Comparison of ENCODE assay signal across 31 cellular contexts in genomic region chr3:142915636-142916035, GRCh38. TPM values are rescaled to one million over a fixed set of nuclear protein-coding genes. Genes with fewer than 3 reads are reported as not detected.
"Had no signal": no experiment of that assay in that cellular context is flagged by ENCODE, and none has a peak within 500 bp of the region (broad histone marks: within the 10 kb centered on the region; RNA-seq: fewer than 3 reads in every experiment).

No MANE protein-coding gene starts in this region.

- H3K4me3 ChIP-seq: left ventricle myocardium inferior, lung, neural progenitor cell, right atrium auricular region, right lobe of liver, smooth muscle cell, tibial nerve, upper lobe of left lung, vagina had no signal

- H3K27me3 ChIP-seq: neural progenitor cell, neutrophil, right atrium auricular region, right lobe of liver, tibial nerve, upper lobe of left lung, vagina had no signal

- H3K36me3 Mint-ChIP-seq: mesothelial cell of epicardium; naive B cell; natural killer cell; neural progenitor cell; stimulated activated memory B cell treated with anti-CD40 and anti-IgM and Interleukin-4, amounts not matched to agents 10 μg/mL and 1 μg/mL and 100 μg/mL, for 72 hours had no signal

- H3K27ac ChIP-seq: left ventricle myocardium inferior, neural progenitor cell, neutrophil, parathyroid adenoma, right atrium auricular region, right lobe of liver, tibial nerve, upper lobe of left lung, vagina had no signal

- ATAC-seq: natural killer cell; right lobe of liver; stimulated activated memory B cell treated with anti-CD40 and anti-IgM and Interleukin-4, amounts not matched to agents 10 μg/mL and 1 μg/mL and 100 μg/mL, for 72 hours; stimulated activated naive CD8-positive, alpha-beta T cell treated with anti-CD3 and anti-CD28 coated beads, Interleukin-15, amount 100 ng/mL, for 72 hours had no signal

- H3K9ac ChIP-seq: neural progenitor cell, parathyroid adenoma had no signal

- H3K27ac Mint-ChIP-seq: mesothelial cell of epicardium; natural killer cell; nephron progenitor cell; neural progenitor cell; progenitor cell of endocrine pancreas; stimulated activated memory B cell treated with anti-CD40 and anti-IgM and Interleukin-4, amounts not matched to agents 10 μg/mL and 1 μg/mL and 100 μg/mL, for 72 hours; stimulated activated naive CD8-positive, alpha-beta T cell treated with anti-CD3 and anti-CD28 coated beads, Interleukin-15, amount 100 ng/mL, for 72 hours had no signal

- H3K9me3 Mint-ChIP-seq: natural killer cell; stimulated activated memory B cell treated with anti-CD40 and anti-IgM and Interleukin-4, amounts not matched to agents 10 μg/mL and 1 μg/mL and 100 μg/mL, for 72 hours; stimulated activated naive CD8-positive, alpha-beta T cell treated with anti-CD3 and anti-CD28 coated beads, Interleukin-15, amount 100 ng/mL, for 72 hours had no signal

- H3K9me3 ChIP-seq: left ventricle myocardium inferior, neutrophil, right atrium auricular region, right lobe of liver, tibial nerve, upper lobe of left lung, vagina had no signal

- DNase-seq: islet precursor cell; left ventricle myocardium inferior; naive B cell; natural killer cell; nephron progenitor cell; occipital lobe; right lobe of liver; stimulated activated CD4-positive, alpha-beta T cell treated with anti-CD3 and anti-CD28 coated beads, Interleukin-1b, Interleukin-23, amount 100 ng/mL, for 48 hours; stimulated activated CD4-positive, alpha-beta T cell treated with anti-CD3 and anti-CD28 coated beads, Interleukin-2, amount 100 ng/mL, for 48 hours; stimulated activated CD4-positive, alpha-beta T cell treated with anti-CD3 and anti-CD28 coated beads, Interleukin-4, amount 100 ng/mL, for 4 hours; stimulated activated CD8-positive, alpha-beta memory T cell treated with anti-CD3 and anti-CD28 coated beads, Interleukin-4, amount 100 ng/mL, for 48 hours; stimulated activated naive CD4-positive, alpha-beta T cell treated with Interleukin-2 at 50 U/mL for 16 hours; stimulated activated naive CD8-positive, alpha-beta T cell treated with anti-CD3 and anti-CD28 coated beads, Interleukin-15, amount 100 ng/mL, for 72 hours; substantia nigra; upper lobe of left lung had no signal

- H3K27me3 Mint-ChIP-seq: stimulated activated memory B cell treated with anti-CD40 and anti-IgM and Interleukin-4, amounts not matched to agents 10 μg/mL and 1 μg/mL and 100 μg/mL, for 72 hours had no signal

- H3K36me3 ChIP-seq: left ventricle myocardium inferior, neural progenitor cell, neutrophil, right atrium auricular region, right lobe of liver, tibial nerve, upper lobe of left lung, vagina had no signal

- H3K4me2 ChIP-seq: neural progenitor cell had no signal

- H3K4me1 ChIP-seq: neural progenitor cell, parathyroid adenoma, upper lobe of left lung, vagina had no signal

- H3K4me1 Mint-ChIP-seq: naive B cell; natural killer cell; nephron progenitor cell; stimulated activated memory B cell treated with anti-CD40 and anti-IgM and Interleukin-4, amounts not matched to agents 10 μg/mL and 1 μg/mL and 100 μg/mL, for 72 hours; stimulated activated naive CD8-positive, alpha-beta T cell treated with anti-CD3 and anti-CD28 coated beads, Interleukin-15, amount 100 ng/mL, for 72 hours had no signal

- H2AFZ ChIP-seq: neural progenitor cell, parathyroid adenoma had no signal

- H3K79me2 ChIP-seq: parathyroid adenoma had no signal

- H3K4me3 Mint-ChIP-seq: mesothelial cell of epicardium; naive B cell; natural killer cell; nephron progenitor cell; neural progenitor cell; stimulated activated memory B cell treated with anti-CD40 and anti-IgM and Interleukin-4, amounts not matched to agents 10 μg/mL and 1 μg/mL and 100 μg/mL, for 72 hours; stimulated activated naive CD8-positive, alpha-beta T cell treated with anti-CD3 and anti-CD28 coated beads, Interleukin-15, amount 100 ng/mL, for 72 hours had no signal

RNA-seq across cellular contexts. Expression of gene PCOLCE2, which starts 26.8 kb away (rescaled TPM):
- total RNA-seq: mononuclear cell, natural killer cell had no signal

RNA-seq across cellular contexts. Expression of gene PAQR9, which starts 47.8 kb away (rescaled TPM):
- total RNA-seq: lower leg skin, lung, mesothelial cell of epicardium, mononuclear cell, natural killer cell, osteocyte, pulmonary artery endothelial cell, tibial nerve, upper lobe of left lung, urinary bladder, vagina had no signal
- polyA plus RNA-seq: lung had no signal
